24 cellular contexts compared by ENCODE assay signal in the genomic region with DNA sequence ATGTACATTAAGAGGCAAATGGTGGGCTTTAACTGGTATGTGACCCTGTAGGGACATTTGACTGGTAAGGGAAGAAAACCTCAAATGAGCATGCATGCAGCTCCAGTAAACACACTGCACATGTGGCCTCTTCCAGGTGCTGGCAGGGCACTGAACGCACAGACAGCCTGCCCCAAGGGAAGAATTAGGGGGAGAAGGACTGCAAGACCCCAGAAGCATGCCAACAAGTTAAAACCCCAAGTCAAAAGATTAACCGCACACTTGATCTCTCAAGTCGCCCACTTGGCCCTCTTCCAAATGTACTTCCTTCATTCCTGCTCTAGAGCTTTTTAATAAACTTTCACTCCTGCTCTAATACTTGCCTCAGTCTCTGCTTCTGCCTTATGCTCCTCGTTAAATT. TPM values are rescaled to one million over a fixed set of nuclear protein-coding genes. Genes with fewer than 3 reads are reported as not detected.
DNase-seq lines count a peak whose midpoint lies in the region; FAIRE-seq and TF ChIP-seq lines count a peak whose summit lies in the region.
"Had no signal": no experiment of that assay in that cellular context is flagged by ENCODE, and none has a peak within 500 bp of the region (broad histone marks: within the 10 kb centered on the region; RNA-seq: fewer than 3 reads in every experiment).

No MANE protein-coding gene starts in this region.

- H3K4me3 ChIP-seq in choroid plexus epithelial cell (ENCODE audit: low read depth, low read length) (no peak overlapping the region), retinal pigment epithelial cell (ENCODE audit: low read length) (no peak overlapping the region), suprapubic skin (no peak overlapping the region), MM.1S (ENCODE audit: low read length) (no peak overlapping the region)
- H3K4me3 ChIP-seq: Peyer's patch, SJSA1 had no signal

- H3K27ac ChIP-seq in suprapubic skin (no peak overlapping the region), MM.1S (ENCODE audit: low read length) (no peak overlapping the region)
- H3K27ac ChIP-seq: Peyer's patch, SJSA1 had no signal

- WGBS in suprapubic skin = 27% methylated on average over 4 of the region's 4 CpGs

- TF ChIP-seq EP300 in suprapubic skin (IDR thresholded peaks at IDR 0.05) = no peak

- H2AFZ ChIP-seq in MM.1S (ENCODE audit: low read length) = no peak overlapping the region

- TF ChIP-seq POLR2A in suprapubic skin (IDR thresholded peaks at IDR 0.05) = no peak

- H3K36me3 ChIP-seq in suprapubic skin = no peaks in the 10 kb centered on the region
- H3K36me3 ChIP-seq in MM.1S (replicated peaks; ENCODE audit: insufficient read depth, low read length) = no peaks in the 10 kb centered on the region
- H3K36me3 ChIP-seq: Peyer's patch, SJSA1 had no signal

- no peak overlapping the region for H3K4me2 ChIP-seq in MM.1S (ENCODE audit: low read depth, low read length)

- H3K4me1 ChIP-seq in suprapubic skin (no peaks in the 10 kb centered on the region), MM.1S (ENCODE audit: low read length) (peaks cover 6% of the 10 kb centered on the region; the same call in 1 of the 2 replicates)
- H3K4me1 ChIP-seq: Peyer's patch, SJSA1 had no signal

- H3K9me3 ChIP-seq in suprapubic skin (no peaks in the 10 kb centered on the region), MM.1S (replicated peaks; ENCODE audit: insufficient read depth, low read length) (no peaks in the 10 kb centered on the region)
- H3K9me3 ChIP-seq: Peyer's patch, SJSA1 had no signal

- no peaks in the 10 kb centered on the region for H4K20me1 ChIP-seq in MM.1S (ENCODE audit: insufficient read depth, low read length)

- FAIRE-seq in HTR-8/SVneo (lab: Jason Lieb, UNC) = no peak
- FAIRE-seq: GM19239, H54 had no signal

- no peak overlapping the region for H3K9ac ChIP-seq in MM.1S (ENCODE audit: low read length)

- H3K27me3 ChIP-seq in suprapubic skin (no peaks in the 10 kb centered on the region), MM.1S (replicated peaks; ENCODE audit: insufficient read depth, low read length) (no peaks in the 10 kb centered on the region)
- H3K27me3 ChIP-seq: Peyer's patch, SJSA1 had no signal

- TF ChIP-seq CTCF in choroid plexus epithelial cell (conservative IDR thresholded peaks at IDR 0.05; ENCODE audit: low read depth, low read length) (no peak), retinal pigment epithelial cell (conservative IDR thresholded peaks at IDR 0.05; ENCODE audit: low read depth, low read length) (no peak), suprapubic skin (IDR thresholded peaks at IDR 0.05) (no peak), MM.1S (IDR thresholded peaks at IDR 0.05; ENCODE audit: low read length) (no peak)

- no peaks in the 10 kb centered on the region for H3K79me2 ChIP-seq in MM.1S (ENCODE audit: low read length)

- no peaks in the 10 kb centered on the region for H3K9me2 ChIP-seq in MM.1S (replicated peaks; ENCODE audit: insufficient read depth, low read length)

- peak; percentile 42 for DNase-seq in NCI-H82 (lab: John Stamatoyannopoulos, UW)
- DNase-seq in NCI-H82 treated with DMSO at 0.1 percent for 48 hours (lab: John Stamatoyannopoulos, UW; ENCODE audit: unreplicated experiment) = no peak
- peak; percentile 47 to 88 for DNase-seq in NCI-H524 (lab: John Stamatoyannopoulos, UW)
- DNase-seq in choroid plexus epithelial cell (ENCODE audit: low read depth) = peak; percentile 13
- DNase-seq in retinal pigment epithelial cell (ENCODE audit: low read depth) = peak; percentile 47
- no peak for DNase-seq in suprapubic skin (ENCODE audit: low spot score in 2 of 2)
- no peak for DNase-seq in MM.1S
- no peak for DNase-seq in HTR-8/SVneo (ENCODE audit: insufficient read length, low spot score)
- DNase-seq: 8988T; CD4-positive, alpha-beta T cell; COR-L47; DMS153; GF-D8; Karpas-422; NCI-H1417; NCI-H187; NCI-H748 treated with DMSO at 0.1 percent for 48 hours; Peyer's patch; T-helper 17 cell had no signal

- H3F3A ChIP-seq in MM.1S (ENCODE audit: insufficient read depth, low read length) = no peaks in the 10 kb centered on the region

RNA-seq across cellular contexts. Expression of a gene that starts 46.9 kb away (rescaled TPM):
- total RNA-seq in suprapubic skin = not detected
- total RNA-seq: B cell; CD4-positive, alpha-beta T cell; NCI-H460; Peyer's patch; SJSA1; T-helper 17 cell had no signal

Comparison
In these comparisons a context has a peak if more than half of its experiments do, and no peak if none do; other contexts are left out.
1. DNase-seq: peak in NCI-H82 (single experiment), NCI-H524 (2 of 2), choroid plexus epithelial cell (single experiment) and retinal pigment epithelial cell (single experiment); none in NCI-H82 treated with DMSO at 0.1 percent for 48 hours (single experiment), suprapubic skin (0 of 2), MM.1S (single experiment) and HTR-8/SVneo (single experiment).